Comparison of ENCODE assay signal across 31 cellular contexts in the genomic region with DNA sequence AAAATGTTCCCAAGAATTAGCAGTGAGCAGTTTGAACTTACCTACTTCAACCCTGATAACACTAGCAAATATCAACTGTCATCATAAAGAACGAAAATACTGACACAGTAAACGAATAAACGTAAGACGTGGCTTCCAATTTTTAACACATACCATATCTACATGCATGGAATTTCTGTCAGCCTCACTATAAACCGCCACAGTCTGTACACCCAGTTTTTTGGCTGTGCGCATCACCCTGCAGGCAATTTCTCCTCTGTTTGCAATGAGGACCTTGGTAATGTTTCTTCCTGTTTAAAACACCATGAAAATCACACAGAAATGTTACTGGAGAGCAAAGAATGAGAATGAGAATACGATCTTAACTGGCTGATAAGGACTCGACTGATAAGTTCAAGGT. TPM values are rescaled to one million over a fixed set of nuclear protein-coding genes. Genes with fewer than 3 reads are reported as not detected.
A peak's percentile ranks its signal among the peaks of the same experiment; 100 is the strongest.
DNase-seq lines count a peak whose midpoint lies in the region; ATAC-seq, FAIRE-seq and TF ChIP-seq lines count a peak whose summit lies in the region.
"Had no signal": no experiment of that assay in that cellular context is flagged by ENCODE, and none has a peak within 500 bp of the region (broad histone marks: within the 10 kb centered on the region; RNA-seq: fewer than 3 reads in every experiment).

No MANE protein-coding gene starts in this region.

- no peak overlapping the region for H2AFZ ChIP-seq in K562 (ENCODE audit: low read depth, low read length)

- FAIRE-seq in H54 (lab: Jason Lieb, UNC) = peak; percentile 57
- no peak for FAIRE-seq in K562 (lab: Jason Lieb, UNC)
- FAIRE-seq: A204.1, A549, D721Med had no signal

- 91% methylated on average over 8 of the region's 8 CpGs for WGBS in K562 (ENCODE audit: insufficient coverage, low coverage, missing lambda C conversion rate)

- no peak overlapping the region for H3K4me2 ChIP-seq in K562 (ENCODE audit: insufficient read depth, low read length)
- H3K4me2 ChIP-seq: A549; BLaER1; BLaER1 treated with 17β-estradiol and CSF1 and Interleukin-3, amounts not matched to agents 10 nM and 100 nM had no signal

- H3K27ac ChIP-seq in K562 (ENCODE audit: extremely low read depth, low read depth, low read length) = no peak overlapping the region
- H3K27ac ChIP-seq in left ventricle myocardium inferior (replicated peaks) = no peak overlapping the region
- H3K27ac ChIP-seq: 22Rv1; A549; BLaER1; BLaER1 treated with 17β-estradiol and CSF1 and Interleukin-3, amounts not matched to agents 10 nM and 100 nM; C4-2B had no signal

- no peaks in the 10 kb centered on the region for H4K20me1 ChIP-seq in K562 (replicated peaks; ENCODE audit: control insufficient read depth, insufficient read depth, low read length)
- H4K20me1 ChIP-seq: BLaER1 had no signal

- H3K27me3 ChIP-seq in K562 (ENCODE audit: control insufficient read depth in 2 of 2, insufficient read depth in 2 of 2, low read length in 2 of 2) (no peaks in the 10 kb centered on the region), left ventricle myocardium inferior (ENCODE audit: low read depth) (no peaks in the 10 kb centered on the region)
- H3K27me3 ChIP-seq: BE2C; BLaER1; BLaER1 treated with 17β-estradiol and CSF1 and Interleukin-3, amounts not matched to agents 10 nM and 100 nM had no signal

- BruUV-seq in K562 (replicated peaks; lab: Mats Ljungman, UMichigan) = no TSS peak

- H3K36me3 ChIP-seq in K562 (ENCODE audit: control insufficient read depth, insufficient read depth, low read length) (peaks cover 43% of the 10 kb centered on the region; the same call in 2 of the 3 replicates), left ventricle myocardium inferior (peaks cover 42% of the 10 kb centered on the region)

- H3K9me3 ChIP-seq in K562 (replicated peaks; ENCODE audit: control insufficient read depth, insufficient read depth, low read depth, low read length) (no peaks in the 10 kb centered on the region), left ventricle myocardium inferior (replicated peaks) (no peaks in the 10 kb centered on the region)
- H3K9me3 ChIP-seq: A549; BE2C; BLaER1; BLaER1 treated with 17β-estradiol and CSF1 and Interleukin-3, amounts not matched to agents 10 nM and 100 nM; Caco-2 had no signal

- H3K9me1 ChIP-seq in K562 (ENCODE audit: control insufficient read depth, insufficient read depth, low read length) = no peaks in the 10 kb centered on the region

- TF ChIP-seq CTCF in K562 (IDR thresholded peaks at IDR 0.05 in 2 of 3, conservative IDR thresholded peaks at IDR 0.05 in 1 of 3; ENCODE audit: insufficient read depth in 2 of 3, low read depth in 1 of 3, low read length in 3 of 3) = no peak
- TF ChIP-seq CTCF in left ventricle myocardium inferior (IDR thresholded peaks at IDR 0.05; ENCODE audit: borderline replicate concordance) = no peak

- no peak overlapping the region for H3K9ac ChIP-seq in K562 (ENCODE audit: insufficient read depth in 1 of 2, low read depth in 2 of 2, low read length in 2 of 2)
- H3K9ac ChIP-seq: BLaER1; BLaER1 treated with 17β-estradiol and CSF1 and Interleukin-3, amounts not matched to agents 10 nM and 100 nM had no signal

- CTCF ChIA-PET in K562 (lab: Yijun Ruan, JAX; ENCODE audit: low intra/inter-chr PET ratio) = no interaction called here

- intact Hi-C loops in K562 (cut with micrococcal nuclease) = loop anchor here (10.0 kb wide), 2 partner anchors 187 to 297 kb away; a partner anchor contains a TSS
- intact Hi-C loops in left ventricle myocardium inferior (cut with micrococcal nuclease) = no loop called here

- H3K4me1 ChIP-seq in K562 (replicated peaks in 1 of 2; ENCODE audit: control insufficient read depth in 2 of 2, insufficient read depth in 2 of 2, low read length in 2 of 2) (no peaks in the 10 kb centered on the region), left ventricle myocardium inferior (no peaks in the 10 kb centered on the region)
- H3K4me1 ChIP-seq: A549, BE2C, Caco-2 had no signal

- in situ Hi-C loops in K562 (cut with MboI) = no loop called here

- ATAC-seq in K562 = no peak
- ATAC-seq: A549; CD8-positive, alpha-beta T cell had no signal

- no peak for TF ChIP-seq EP300 in K562 (IDR thresholded peaks at IDR 0.05; ENCODE audit: low read length)

- H3K4me3 ChIP-seq in K562 (no peak overlapping the region), left ventricle myocardium inferior (no peak overlapping the region)
- H3K4me3 ChIP-seq: A549; BLaER1; BLaER1 treated with 17β-estradiol and CSF1 and Interleukin-3, amounts not matched to agents 10 nM and 100 nM had no signal

- POLR2A ChIA-PET in K562 (lab: Yijun Ruan, JAX) = interaction anchor here (0.6 kb wide), 1 partner anchor 198 kb away, joined by 3 read pairs; no protein-coding TSS in a partner anchor

- H3K79me2 ChIP-seq in K562 (ENCODE audit: control insufficient read depth, insufficient read depth, low read length) = no peaks in the 10 kb centered on the region

- DNase-seq in H54 (ENCODE audit: insufficient read length, low spot score) (no peak), K562 (ENCODE audit: extremely low read depth in 1 of 4, low spot score in 3 of 4) (no peak), cerebellar cortex (ENCODE audit: low spot score) (no peak), left ventricle myocardium inferior (no peak)
- DNase-seq: 8988T; ACHN; AML-193; BE2C; C1 segment of cervical spinal cord; Caco-2; Calu3; CD4-positive, alpha-beta memory T cell; CD4-positive, alpha-beta T cell; CD4-positive, CD25-positive, alpha-beta regulatory T cell; CD8-positive, alpha-beta memory T cell; CD8-positive, alpha-beta T cell; COR-L47; DMS 273 treated with DMSO at 0.1 percent for 48 hours; DMS153; DMS53; DMS79; DMS79 treated with DMSO at 0.1 percent for 48 hours; DND-41; EL had no signal

- no peak for TF ChIP-seq POLR2A in H54 (IDR thresholded peaks at IDR 0.05; ENCODE audit: low read depth, low read length)
- no peak for TF ChIP-seq POLR2A in K562 (conservative IDR thresholded peaks at IDR 0.05)

- no peak for TF ChIP-seq RAD21 in K562 (CRISPR knock-in tag; conservative IDR thresholded peaks at IDR 0.05 in 1 of 2, IDR thresholded peaks at IDR 0.05 in 1 of 2)

TF ChIP-seq in K562, 482 proteins besides CTCF, POLR2A, EP300 and RAD21:
- TF ChIP-seq ZNF764 (CRISPR knock-in tag; IDR thresholded peaks at IDR 0.05; ENCODE audit: low read depth) (no peak), SREBF2 (CRISPR knock-in tag; IDR thresholded peaks at IDR 0.05) (no peak), LARP7 (IDR thresholded peaks at IDR 0.05) (no peak), MEF2D (tag; conservative IDR thresholded peaks at IDR 0.05; ENCODE audit: low read depth) (no peak), HDAC1 (IDR thresholded peaks at IDR 0.05) (no peak), CBX3 (IDR thresholded peaks at IDR 0.05; ENCODE audit: borderline replicate concordance in 1 of 2, low read length in 2 of 2) (peak in 1 of 2 experiments; percentile 30; a peak in 1 of 3 replicates), NUFIP1 (IDR thresholded peaks at IDR 0.05; ENCODE audit: partially characterized antibody) (no peak)
- TF ChIP-seq, protein P1, sequence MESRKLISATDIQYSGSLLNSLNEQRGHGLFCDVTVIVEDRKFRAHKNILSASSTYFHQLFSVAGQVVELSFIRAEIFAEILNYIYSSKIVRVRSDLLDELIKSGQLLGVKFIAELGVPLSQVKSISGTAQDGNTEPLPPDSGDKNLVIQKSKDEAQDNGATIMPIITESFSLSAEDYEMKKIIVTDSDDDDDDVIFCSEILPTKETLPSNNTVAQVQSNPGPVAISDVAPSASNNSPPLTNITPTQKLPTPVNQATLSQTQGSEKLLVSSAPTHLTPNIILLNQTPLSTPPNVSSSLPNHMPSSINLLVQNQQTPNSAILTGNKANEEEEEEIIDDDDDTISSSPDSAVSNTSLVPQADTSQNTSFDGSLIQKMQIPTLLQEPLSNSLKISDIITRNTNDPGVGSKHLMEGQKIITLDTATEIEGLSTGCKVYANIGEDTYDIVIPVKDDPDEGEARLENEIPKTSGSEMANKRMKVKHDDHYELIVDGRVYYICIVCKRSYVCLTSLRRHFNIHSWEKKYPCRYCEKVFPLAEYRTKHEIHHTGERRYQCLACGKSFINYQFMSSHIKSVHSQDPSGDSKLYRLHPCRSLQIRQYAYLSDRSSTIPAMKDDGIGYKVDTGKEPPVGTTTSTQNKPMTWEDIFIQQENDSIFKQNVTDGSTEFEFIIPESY (CRISPR knock-in tag; IDR thresholded peaks at IDR 0.05) = peak; percentile 99

RNA-seq across cellular contexts. Expression of a gene that starts 7.0 kb away (rescaled TPM):
- 22.1 and 32.8 TPM in 2 replicates for total RNA-seq in K562 (2011; cell fraction: chromatin; rRNA removed; ENCODE audit: low replicate concordance)
- total RNA-seq in K562 (2011; cell fraction: nucleolus; rRNA removed) = 16.7 and 23.5 TPM in 2 replicates
- total RNA-seq in K562 (2011; cell fraction: nucleoplasm; rRNA removed) = 14.1 and 14.9 TPM in 2 replicates
- total RNA-seq in K562 (2014; rRNA removed) (18.3 and 21.4 TPM in 2 replicates), K562 (2014; rRNA removed; fragmentation: Illumina TruSeq; extraction: Trizol) (25.1 and 33.5 TPM in 2 replicates), K562 (2015; rRNA removed; fragmentation: Illumina TruSeq; extraction: Trizol) (23.0 and 23.6 TPM in 2 replicates), K562 (2021) (24.1 and 25.3 TPM in 2 replicates), left ventricle myocardium inferior (47.7 TPM)
- polyA plus RNA-seq in K562 (2011; rRNA removed) (19.8 and 26.9 TPM in 2 replicates), K562 (2014; fragmentation: Illumina TruSeq; extraction: Trizol) (22.8 and 23.0 TPM in 2 replicates), K562 (2014; fragmentation: Nextera tagmentation; extraction: Ambion mirVana) (10 to 100 TPM; 13.7 to 14.3 TPM), K562 (2014; rRNA removed) (19.7 and 25.0 TPM in 2 replicates)
- 14.4 and 15.6 TPM in 2 replicates for polyA plus RNA-seq in K562 (2011; cell fraction: cytosol; rRNA removed)
- polyA plus RNA-seq in K562 (2011; cell fraction: nucleus; rRNA removed) = 22.4 and 29.5 TPM in 2 replicates
- 21.3 and 22.2 TPM in 2 replicates for polyA plus RNA-seq in K562 (2012)
- polyA minus RNA-seq in K562 (2011; rRNA and poly(A)+ RNA removed) = 32.0 and 42.5 TPM in 2 replicates
- 13.7 and 19.9 TPM in 2 replicates for polyA minus RNA-seq in K562 (2011; cell fraction: cytosol; rRNA and poly(A)+ RNA removed)
- 24.5 and 26.8 TPM in 2 replicates for polyA minus RNA-seq in K562 (2011; cell fraction: nucleus; rRNA and poly(A)+ RNA removed)
